Comparison of ENCODE assay signal across 8 cellular contexts in the genomic region with DNA sequence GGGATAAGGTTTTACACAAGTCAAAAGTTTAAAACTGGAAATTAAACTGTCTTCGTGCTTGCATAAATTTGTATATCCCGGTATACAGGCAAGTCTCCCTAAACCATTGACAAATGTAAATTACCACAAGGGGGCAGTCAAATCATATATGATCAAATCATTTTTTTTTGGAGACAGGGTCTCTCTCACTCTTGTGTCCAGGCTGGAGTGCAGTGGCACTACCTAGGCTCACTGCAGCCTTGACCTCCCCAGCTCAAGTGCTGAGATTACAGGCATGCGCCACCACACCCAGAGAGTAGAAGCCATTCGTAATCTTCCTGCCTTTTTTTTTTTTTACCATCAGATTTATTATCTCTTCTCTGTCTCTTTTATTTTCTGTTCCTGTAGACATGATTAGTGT. TPM values are rescaled to one million over a fixed set of nuclear protein-coding genes. Genes with fewer than 3 reads are reported as not detected.
DNase-seq lines count a peak whose midpoint lies in the region; ATAC-seq, FAIRE-seq and TF ChIP-seq lines count a peak whose summit lies in the region.

No MANE protein-coding gene starts in this region.

- peaks cover 0 to 31% (median 0%) of the 10 kb centered on the region in 5 donors for H3K36me3 Mint-ChIP-seq in naive thymus-derived CD4-positive, alpha-beta T cell
- peaks cover 79% of the 10 kb centered on the region for H3K36me3 Mint-ChIP-seq in activated naive CD4-positive, alpha-beta T cell treated with anti-CD3 and anti-CD28 coated beads for 36 hours (ENCODE audit: low read depth)

- peaks cover 8 to 36% (median 22%) of the 10 kb centered on the region in 7 donors for H3K4me1 Mint-ChIP-seq in naive thymus-derived CD4-positive, alpha-beta T cell
- H3K4me1 Mint-ChIP-seq in activated naive CD4-positive, alpha-beta T cell treated with anti-CD3 and anti-CD28 coated beads for 36 hours (ENCODE audit: low read depth), result peaks cover 17% of the 10 kb centered on the region

- H3K27ac ChIP-seq in HCT116 (ENCODE audit: low read depth, low read length) (no peak overlapping the region), endothelial cell of umbilical vein (ENCODE audit: insufficient read depth, low read depth, low read length) (no peak overlapping the region)
- no peak overlapping the region for H3K27ac ChIP-seq in naive thymus-derived CD4-positive, alpha-beta T cell (ENCODE audit: low read depth, low read length)

- no peak for FAIRE-seq in endothelial cell of umbilical vein (lab: Jason Lieb, UNC)

- dilution Hi-C loops in endothelial cell of umbilical vein (cut with MboI; ENCODE audit: extremely low pct_ligation_motif_present, low sequenced_read_pairs), result no loop called here

- H3K4me2 ChIP-seq in HCT116 (ENCODE audit: low read length) (no peak overlapping the region), endothelial cell of umbilical vein (ENCODE audit: insufficient read depth, low read length) (no peak overlapping the region)

- TF ChIP-seq POLR2A in HCT116 (IDR thresholded peaks at IDR 0.05; ENCODE audit: borderline replicate concordance, extremely low read depth, insufficient read depth, insufficient read length) (no peak), endothelial cell of umbilical vein (IDR thresholded peaks at IDR 0.05; ENCODE audit: low read depth, low read length) (no peak)

- no peaks in the 10 kb centered on the region for H3K27me3 Mint-ChIP-seq in naive thymus-derived CD4-positive, alpha-beta T cell
- no peaks in the 10 kb centered on the region for H3K27me3 Mint-ChIP-seq in activated naive CD4-positive, alpha-beta T cell treated with anti-CD3 and anti-CD28 coated beads for 36 hours (ENCODE audit: low read depth)

- RAD21 ChIA-PET in HCT116 (lab: Charles Lee; ENCODE audit: low non-redundant PET in 1 of 2, low total read pairs in 2 of 2, uncharacterized antibody in 2 of 2, unreplicated experiment in 2 of 2), result interaction anchor here in 1 of 2 experiments (0.6 kb wide), 1 partner anchor 134 kb away, joined by 5 read pairs; no protein-coding TSS in a partner anchor

- H3K9me2 ChIP-seq in HCT116 (ENCODE audit: insufficient read depth), result no peaks in the 10 kb centered on the region

- no TSS peak for BruUV-seq in HCT116 (replicated peaks; lab: Mats Ljungman, UMichigan)
- no TSS peak for BruUV-seq in endothelial cell of umbilical vein (replicated peaks; lab: Mats Ljungman, UMichigan)

- peak overlapping the region in 3 of 9 donors; percentile 6 to 65 (median 64) for H3K27ac Mint-ChIP-seq in naive thymus-derived CD4-positive, alpha-beta T cell
- H3K27ac Mint-ChIP-seq in activated naive CD4-positive, alpha-beta T cell treated with anti-CD3 and anti-CD28 coated beads for 36 hours, result no peak overlapping the region

- CTCF ChIA-PET in HCT116 (lab: Charles Lee), result interaction anchor here (1.3 kb wide), 1 partner anchor 134 kb away, joined by 4 read pairs; no protein-coding TSS in a partner anchor
- CTCF ChIA-PET in endothelial cell of umbilical vein (lab: Charles Lee), result interaction anchor here (1.5 to 3.0 kb wide), 3 partner anchors 16 to 134 kb away, joined by 7 to 19 read pairs (median 8); no protein-coding TSS in a partner anchor
- CTCF ChIA-PET in naive thymus-derived CD4-positive, alpha-beta T cell (lab: Charles Lee), result interaction anchor here (0.6 to 2.8 kb wide), 17 partner anchors 11 to 1279 kb away, joined by 3 to 36 read pairs (median 4); a partner anchor contains a TSS
- CTCF ChIA-PET in activated naive CD4-positive, alpha-beta T cell treated with anti-CD3 and anti-CD28 coated beads for 36 hours (lab: Charles Lee), result interaction anchor here (0.6 to 2.0 kb wide), 11 partner anchors 9 to 214 kb away, joined by 3 to 12 read pairs (median 4); no protein-coding TSS in a partner anchor

- H3K9ac ChIP-seq in HCT116 (ENCODE audit: low read length), result no peak overlapping the region
- no peak overlapping the region for H3K9ac ChIP-seq in endothelial cell of umbilical vein (replicated peaks; ENCODE audit: extremely low read depth, insufficient read depth, low read length)

- ATAC-seq in HCT116 (peak; percentile 86), HG02840 (IDR thresholded peaks at IDR 0.05; ENCODE audit: low FRiP score, unreplicated experiment) (no peak), HG03565 (IDR thresholded peaks at IDR 0.05; ENCODE audit: unreplicated experiment) (no peak)
- ATAC-seq in naive thymus-derived CD4-positive, alpha-beta T cell, result peak; percentile 75

- H3K4me1 ChIP-seq in HCT116 (ENCODE audit: control insufficient read depth in 1 of 2, insufficient read depth in 2 of 2, low read length in 2 of 2) (no peaks in the 10 kb centered on the region), endothelial cell of umbilical vein (ENCODE audit: control insufficient read depth, extremely low read depth, insufficient read depth, low read length) (no peaks in the 10 kb centered on the region)
- H3K4me1 ChIP-seq in naive thymus-derived CD4-positive, alpha-beta T cell (ENCODE audit: control insufficient read depth in 2 of 2, insufficient read depth in 2 of 2, low read length in 2 of 2), result no peaks in the 10 kb centered on the region

- H3K9me3 ChIP-seq in HCT116 (ENCODE audit: control insufficient read depth in 1 of 2, insufficient read depth in 1 of 2, low read depth in 1 of 2, low read length in 2 of 2), result no peaks in the 10 kb centered on the region
- H3K9me3 ChIP-seq in endothelial cell of umbilical vein (replicated peaks; ENCODE audit: control insufficient read depth, insufficient read depth, low read length), result no peaks in the 10 kb centered on the region
- no peaks in the 10 kb centered on the region for H3K9me3 ChIP-seq in naive thymus-derived CD4-positive, alpha-beta T cell (ENCODE audit: control insufficient read depth in 2 of 3, low read length in 3 of 3)

- H2AFZ ChIP-seq in HCT116 (ENCODE audit: low read depth, low read length, poor library complexity, severe bottlenecking), result no peak overlapping the region
- H2AFZ ChIP-seq in endothelial cell of umbilical vein (ENCODE audit: low read depth, low read length), result no peak overlapping the region

- H3K36me3 ChIP-seq in HCT116 (ENCODE audit: control insufficient read depth in 1 of 2, insufficient read depth in 2 of 2, low read length in 2 of 2) (peaks cover 81 to 89% of the 10 kb centered on the region in 2 experiments), endothelial cell of umbilical vein (ENCODE audit: control insufficient read depth in 2 of 2, extremely low read depth in 1 of 2, insufficient read depth in 2 of 2, low read length in 2 of 2) (peaks cover 0 to 37% of the 10 kb centered on the region in 2 experiments)
- no peaks in the 10 kb centered on the region for H3K36me3 ChIP-seq in naive thymus-derived CD4-positive, alpha-beta T cell (ENCODE audit: control insufficient read depth in 2 of 3, insufficient read depth in 3 of 3, low read length in 3 of 3)

- H4K20me1 ChIP-seq in HCT116 (ENCODE audit: insufficient read depth), result peaks cover 17% of the 10 kb centered on the region; the same call in 1 of the 2 replicates
- no peaks in the 10 kb centered on the region for H4K20me1 ChIP-seq in endothelial cell of umbilical vein (replicated peaks; ENCODE audit: control insufficient read depth, extremely low read depth, insufficient read depth, low read length)

- no peak overlapping the region for H3K4me3 Mint-ChIP-seq in naive thymus-derived CD4-positive, alpha-beta T cell
- no peak overlapping the region for H3K4me3 Mint-ChIP-seq in activated naive CD4-positive, alpha-beta T cell treated with anti-CD3 and anti-CD28 coated beads for 36 hours

- H3K9me3 Mint-ChIP-seq in naive thymus-derived CD4-positive, alpha-beta T cell, result no peaks in the 10 kb centered on the region
- H3K9me3 Mint-ChIP-seq in activated naive CD4-positive, alpha-beta T cell treated with anti-CD3 and anti-CD28 coated beads for 36 hours, result no peaks in the 10 kb centered on the region

- peak; percentile 41 to 67 (median 42); a peak in 4 of 6 replicates for TF ChIP-seq CTCF in HCT116 (IDR thresholded peaks at IDR 0.05 in 2 of 3, conservative IDR thresholded peaks at IDR 0.05 in 1 of 3; ENCODE audit: borderline replicate concordance in 1 of 3, insufficient read depth in 1 of 3, low read depth in 2 of 3, low read length in 2 of 3)
- peak; percentile 35 to 44 for TF ChIP-seq CTCF in endothelial cell of umbilical vein (IDR thresholded peaks at IDR 0.05; ENCODE audit: extremely low read depth in 1 of 2, insufficient read depth in 1 of 2, low read depth in 1 of 2, low read length in 2 of 2)

- TF ChIP-seq RAD21 in HCT116 (IDR thresholded peaks at IDR 0.05; ENCODE audit: low read depth), result peak; percentile 49

- no peaks in the 10 kb centered on the region for H3K9me1 ChIP-seq in endothelial cell of umbilical vein (replicated peaks; ENCODE audit: control insufficient read depth, extremely low read depth, insufficient read depth, low read length)

- no peaks in the 10 kb centered on the region for H3K27me3 ChIP-seq in HCT116 (ENCODE audit: insufficient read depth, low read length)
- H3K27me3 ChIP-seq in endothelial cell of umbilical vein (ENCODE audit: control insufficient read depth in 2 of 2, insufficient read depth in 2 of 2, low read length in 2 of 2), result no peaks in the 10 kb centered on the region
- H3K27me3 ChIP-seq in naive thymus-derived CD4-positive, alpha-beta T cell (ENCODE audit: control insufficient read depth in 2 of 2, insufficient read depth in 2 of 2, low read length in 2 of 2), result no peaks in the 10 kb centered on the region

- peak; percentile 40 for DNase-seq in COLO829 (ENCODE audit: low spot score)
- DNase-seq in HCT116 (ENCODE audit: low read depth, low spot score), result peak; percentile 32
- DNase-seq in RKO (ENCODE audit: low spot score), result peak; percentile 55
- DNase-seq in endothelial cell of umbilical vein (ENCODE audit: low read depth, low spot score), result no peak
- peak in 6 of 9 donors; percentile 39 to 69 (median 60) for DNase-seq in naive thymus-derived CD4-positive, alpha-beta T cell
- no peak for DNase-seq in activated naive CD4-positive, alpha-beta T cell treated with anti-CD3 and anti-CD28 coated beads for 36 hours

- H3K4me3 ChIP-seq in HCT116 (replicated peaks in 1 of 2; ENCODE audit: low read depth in 1 of 2, low read length in 2 of 2) (no peak overlapping the region), endothelial cell of umbilical vein (replicated peaks in 1 of 3; ENCODE audit: insufficient read depth in 1 of 3, low read depth in 1 of 3, low read length in 3 of 3) (no peak overlapping the region)
- H3K4me3 ChIP-seq in naive thymus-derived CD4-positive, alpha-beta T cell (ENCODE audit: low read length), result no peak overlapping the region

- POLR2A ChIA-PET in HCT116 (lab: Charles Lee), result no interaction called here
- POLR2A ChIA-PET in endothelial cell of umbilical vein (lab: Charles Lee), result no interaction called here
- POLR2A ChIA-PET in naive thymus-derived CD4-positive, alpha-beta T cell (lab: Charles Lee), result interaction anchor here (1.0 to 4.9 kb wide), 4 partner anchors 37 to 154 kb away, joined by 3 to 30 read pairs (median 3); no protein-coding TSS in a partner anchor

- intact Hi-C loops in HCT116 (cut with micrococcal nuclease), result loop anchor here (1.0 kb wide), 2 partner anchors 77 to 134 kb away; no protein-coding TSS in a partner anchor
- intact Hi-C loops in endothelial cell of umbilical vein (cut with micrococcal nuclease), result loop anchor here (1.0 kb wide), 3 partner anchors 77 to 161 kb away; no protein-coding TSS in a partner anchor
- intact Hi-C loops in naive thymus-derived CD4-positive, alpha-beta T cell (cut with micrococcal nuclease), result loop anchor here (1.0 to 5.0 kb wide), 7 partner anchors 16 to 216 kb away; a partner anchor contains a TSS
- intact Hi-C loops in activated naive CD4-positive, alpha-beta T cell treated with anti-CD3 and anti-CD28 coated beads for 36 hours (cut with micrococcal nuclease), result loop anchor here (1.0 kb wide), 2 partner anchors 44 to 134 kb away; a partner anchor contains a TSS

- H3K79me2 ChIP-seq in HCT116 (ENCODE audit: insufficient read depth, low read length) (peaks cover 60% of the 10 kb centered on the region), endothelial cell of umbilical vein (ENCODE audit: control insufficient read depth, insufficient read depth, low read length) (peaks cover 6% of the 10 kb centered on the region)

RNA-seq across cellular contexts. Expression of a gene that starts 18.5 kb away (rescaled TPM):
- total RNA-seq in HCT116 (2021; ENCODE audit: unreplicated experiment) (141 TPM), endothelial cell of umbilical vein (149 and 160 TPM in 2 replicates)
- 33.0 and 53.0 TPM in 2 replicates for polyA plus RNA-seq in HCT116 (2012)
- polyA plus RNA-seq in endothelial cell of umbilical vein, result 25.5 and 31.3 TPM in 2 replicates
- 47.0 and 56.2 TPM in 2 replicates for polyA plus RNA-seq in endothelial cell of umbilical vein (2011; cell fraction: cytosol; rRNA removed)
- 57.3 and 98.0 TPM in 2 replicates for polyA plus RNA-seq in endothelial cell of umbilical vein (2011; cell fraction: nucleus; rRNA removed)
- polyA plus RNA-seq in endothelial cell of umbilical vein (2012), result 48.2 and 143 TPM in 2 replicates
- polyA minus RNA-seq in endothelial cell of umbilical vein, result 25.2 and 29.2 TPM in 2 replicates
- 107 TPM for polyA minus RNA-seq in endothelial cell of umbilical vein (2011; cell fraction: cytosol; rRNA and poly(A)+ RNA removed)
- polyA minus RNA-seq in endothelial cell of umbilical vein (2011; cell fraction: nucleus; rRNA and poly(A)+ RNA removed), result 26.2 and 41.6 TPM in 2 replicates
- total RNA-seq in naive thymus-derived CD4-positive, alpha-beta T cell, result 100 to 1,000 TPM in 1 of 5 experiments, 1 to 10 TPM in 3, under 1 TPM in 1; 0.54 to 273 (median 1.2) TPM
- polyA plus RNA-seq in naive thymus-derived CD4-positive, alpha-beta T cell, result not detected
- total RNA-seq in activated naive CD4-positive, alpha-beta T cell treated with anti-CD3 and anti-CD28 coated beads for 36 hours, result 100 to 1,000 TPM; 410 to 416 TPM

RNA-seq across cellular contexts. Expression of a gene that starts 34.6 kb away (rescaled TPM):
- not detected for total RNA-seq in HCT116 (2021; ENCODE audit: unreplicated experiment)
- 0.29 and 1.5 TPM in 2 replicates for polyA plus RNA-seq in HCT116 (2012)
- total RNA-seq in endothelial cell of umbilical vein, result 0.39 and 0.40 TPM in 2 replicates
- 0.10 TPM in 1 of 2 replicates, not detected in the other for polyA plus RNA-seq in endothelial cell of umbilical vein
- polyA plus RNA-seq in endothelial cell of umbilical vein (2011; cell fraction: cytosol; rRNA removed), result not detected in 2 replicates
- polyA plus RNA-seq in endothelial cell of umbilical vein (2011; cell fraction: nucleus; rRNA removed), result not detected in 2 replicates
- polyA plus RNA-seq in endothelial cell of umbilical vein (2012), result not detected in 2 replicates
- polyA minus RNA-seq in endothelial cell of umbilical vein, result not detected in 2 replicates
- not detected for polyA minus RNA-seq in endothelial cell of umbilical vein (2011; cell fraction: cytosol; rRNA and poly(A)+ RNA removed)
- polyA minus RNA-seq in endothelial cell of umbilical vein (2011; cell fraction: nucleus; rRNA and poly(A)+ RNA removed), result not detected in 2 replicates
- under 1 TPM in 1 of 5 experiments, not detected in 4; 0.27 TPM for total RNA-seq in naive thymus-derived CD4-positive, alpha-beta T cell
- polyA plus RNA-seq in naive thymus-derived CD4-positive, alpha-beta T cell, result not detected
- total RNA-seq in activated naive CD4-positive, alpha-beta T cell treated with anti-CD3 and anti-CD28 coated beads for 36 hours, result not detected

RNA-seq across cellular contexts. Expression of a gene that starts 44.1 kb away (rescaled TPM):
- total RNA-seq in HCT116 (2021; ENCODE audit: unreplicated experiment) (2.0 TPM), endothelial cell of umbilical vein (585 and 618 TPM in 2 replicates)
- polyA plus RNA-seq in HCT116 (2012), result 0.34 TPM in 1 of 2 replicates, not detected in the other
- 369 and 377 TPM in 2 replicates for polyA plus RNA-seq in endothelial cell of umbilical vein
- 416 and 442 TPM in 2 replicates for polyA plus RNA-seq in endothelial cell of umbilical vein (2011; cell fraction: cytosol; rRNA removed)
- polyA plus RNA-seq in endothelial cell of umbilical vein (2011; cell fraction: nucleus; rRNA removed), result 150 and 157 TPM in 2 replicates
- 404 and 527 TPM in 2 replicates for polyA plus RNA-seq in endothelial cell of umbilical vein (2012)
- polyA minus RNA-seq in endothelial cell of umbilical vein, result 329 and 350 TPM in 2 replicates
- not detected for polyA minus RNA-seq in endothelial cell of umbilical vein (2011; cell fraction: cytosol; rRNA and poly(A)+ RNA removed)
- 59.6 and 64.4 TPM in 2 replicates for polyA minus RNA-seq in endothelial cell of umbilical vein (2011; cell fraction: nucleus; rRNA and poly(A)+ RNA removed)
- total RNA-seq in naive thymus-derived CD4-positive, alpha-beta T cell, result 100 to 1,000 TPM in 1 of 5 experiments, 1 to 10 TPM in 4; 1.5 to 116 (median 1.9) TPM
- polyA plus RNA-seq in naive thymus-derived CD4-positive, alpha-beta T cell, result 1 to 10 TPM in 1 of 2 donors, under 1 TPM in 1; 0.45 to 1.0 TPM
- total RNA-seq in activated naive CD4-positive, alpha-beta T cell treated with anti-CD3 and anti-CD28 coated beads for 36 hours, result 1 to 10 TPM; 8.8 to 9.2 TPM

Comparison
In these comparisons a context has a peak if more than half of its experiments do, and no peak if none do; other contexts are left out.
1. DNase-seq: peak in COLO829 (single experiment), HCT116 (single experiment), RKO (single experiment) and naive thymus-derived CD4-positive, alpha-beta T cell (6 of 9); none in endothelial cell of umbilical vein (single experiment) and activated naive CD4-positive, alpha-beta T cell treated with anti-CD3 and anti-CD28 coated beads for 36 hours (single experiment).
2. ATAC-seq: peak in HCT116 (single experiment) and naive thymus-derived CD4-positive, alpha-beta T cell (single experiment); none in HG02840 (single experiment) and HG03565 (single experiment).